8 cellular contexts compared by ENCODE assay signal in genomic region chr5:173764321-173765029, GRCh38.
DNase-seq lines count a peak whose midpoint lies in the region; ATAC-seq and TF ChIP-seq lines count a peak whose summit lies in the region.

No MANE protein-coding gene starts in this region.

- H3K9me3 ChIP-seq in H9 (ENCODE audit: control insufficient read depth, low read depth, low read length) = no peaks in the 10 kb centered on the region

- H3K56ac ChIP-seq in H9 (ENCODE audit: insufficient read length, low read depth, low read length) = no peak overlapping the region

- no peaks in the 10 kb centered on the region for H3K79me2 ChIP-seq in H9 (ENCODE audit: insufficient read depth, low read length)

- no peak overlapping the region for H3K4me2 ChIP-seq in H9 (ENCODE audit: insufficient read depth, insufficient read length, low read length)

- H4K91ac ChIP-seq in H9 (ENCODE audit: insufficient read length, low read depth, low read length) = no peak overlapping the region

- H3K23me2 ChIP-seq in H9 (ENCODE audit: insufficient read length, low read depth, low read length, poor library complexity, severe bottlenecking) = no peaks in the 10 kb centered on the region

- H2BK120ac ChIP-seq in H9 (ENCODE audit: low read depth, low read length, poor library complexity, severe bottlenecking) = no peak overlapping the region

- H3K4me3 Mint-ChIP-seq in H9 = peak overlapping the region in 1 of 2 experiments; percentile 21; a peak in 1 of 5 replicates
- no peak overlapping the region for H3K4me3 Mint-ChIP-seq in osteocyte (ENCODE audit: unreplicated experiment)

- H3K27me3 ChIP-seq in H9 (ENCODE audit: insufficient read depth, low read length) = no peaks in the 10 kb centered on the region; the same call in 1 of the 2 replicates

- no peak overlapping the region for H3T11ph ChIP-seq in H9 (ENCODE audit: low read length)

- H3K4me1 ChIP-seq in H9 (ENCODE audit: insufficient read depth, low read length) = peaks cover 2% of the 10 kb centered on the region; the same call in 1 of the 2 replicates

- H2AK5ac ChIP-seq in H9 (ENCODE audit: insufficient read length, low read length) = no peak overlapping the region

- peak overlapping the region; percentile 72 for H3K18ac ChIP-seq in H9 (ENCODE audit: insufficient read length, low read depth, low read length)

- H3K4me1 Mint-ChIP-seq in H9 (peaks cover 16 to 22% of the 10 kb centered on the region in 2 experiments), osteocyte (ENCODE audit: unreplicated experiment) (peaks cover 46% of the 10 kb centered on the region)

- no peak overlapping the region for H3K4ac ChIP-seq in H9 (ENCODE audit: low read depth, low read length)

- H4K20me1 ChIP-seq in H9 (ENCODE audit: control insufficient read depth, insufficient read depth, insufficient read length) = no peaks in the 10 kb centered on the region

- WGBS in H9 (ENCODE audit: extremely low coverage, insufficient read length, low lambda C conversion rate) = no CpG with 5 or more reads among the region's 14 CpGs

- H4K8ac ChIP-seq in H9 (replicated peaks; ENCODE audit: insufficient read length, low read depth, low read length) = no peak overlapping the region

- H3K36me3 Mint-ChIP-seq in H9 (ENCODE audit: insufficient read depth in 1 of 3, low read depth in 3 of 3) (no peaks in the 10 kb centered on the region), osteocyte (ENCODE audit: unreplicated experiment) (no peaks in the 10 kb centered on the region)

- peak overlapping the region in 1 of 3 experiments; percentile 89; a peak in 3 of 7 replicates for H3K27ac Mint-ChIP-seq in H9
- peak overlapping the region; percentile 93 for H3K27ac Mint-ChIP-seq in osteocyte (ENCODE audit: unreplicated experiment)

- no peak overlapping the region for H2BK20ac ChIP-seq in H9 (ENCODE audit: low read depth, low read length, poor library complexity, severe bottlenecking)

- H2BK12ac ChIP-seq in H9 (ENCODE audit: insufficient read length, low read depth, low read length) = no peak overlapping the region

- H3K27me3 Mint-ChIP-seq in H9 (ENCODE audit: low read depth) (peaks cover 19% of the 10 kb centered on the region), osteocyte (ENCODE audit: unreplicated experiment) (no peaks in the 10 kb centered on the region)

- H3K79me1 ChIP-seq in H9 (ENCODE audit: insufficient read depth, low read depth, low read length, poor library complexity, severe bottlenecking) = no peaks in the 10 kb centered on the region

- H2BK5ac ChIP-seq in H9 (ENCODE audit: insufficient read length, low read length) = no peak overlapping the region

- DNase-seq in H9 (peak; percentile 70), SHP77 (lab: John Stamatoyannopoulos, UW) (peak; percentile 54 to 55), fibroblast of peridontal ligament (ENCODE audit: extremely low read depth) (peak; percentile 93), osteocyte (ENCODE audit: extremely low spot score, unreplicated experiment) (peak; percentile 91)
- no peak for DNase-seq in stimulated activated CD4-positive, alpha-beta T cell treated with anti-CD3 and anti-CD28 coated beads, Interleukin-2, amount 100 ng/mL, for 48 hours

- H2AFZ ChIP-seq in H9 (ENCODE audit: low read length) = no peak overlapping the region

- TF ChIP-seq CTCF in H9 (conservative IDR thresholded peaks at IDR 0.05) (peak; percentile 15; the same call in 1 of the 3 replicates), osteocyte (IDR thresholded peaks at IDR 0.05) (no peak)

- H3K9me3 Mint-ChIP-seq in H9 (no peaks in the 10 kb centered on the region), osteocyte (ENCODE audit: unreplicated experiment) (no peaks in the 10 kb centered on the region)

- no peak for ATAC-seq in GM21390 (IDR thresholded peaks at IDR 0.05; ENCODE audit: unreplicated experiment)
- ATAC-seq in HG03159 (IDR thresholded peaks at IDR 0.05; ENCODE audit: unreplicated experiment) = no peak
- no peak for ATAC-seq in HG03442 (IDR thresholded peaks at IDR 0.05; ENCODE audit: unreplicated experiment)

- H2BK15ac ChIP-seq in H9 (ENCODE audit: low read depth, low read length) = no peak overlapping the region

- H3K9ac ChIP-seq in H9 (ENCODE audit: extremely low read depth, insufficient read length, low read length) = no peak overlapping the region

- H3K23ac ChIP-seq in H9 (ENCODE audit: insufficient read length, low read depth, low read length) = no peak overlapping the region

- H4K5ac ChIP-seq in H9 (ENCODE audit: insufficient read length, low read depth, low read length) = no peak overlapping the region

- no peak overlapping the region for H3K27ac ChIP-seq in H9 (ENCODE audit: insufficient read length, low read depth, low read length)

- peak overlapping the region; percentile 43; the same call in 1 of the 2 replicates for H3K14ac ChIP-seq in H9 (ENCODE audit: insufficient read depth, low read length)

Comparison
In these comparisons a context has a peak if more than half of its experiments do, and no peak if none do; other contexts are left out.
1. DNase-seq: peak in H9 (single experiment), SHP77 (2 of 2), fibroblast of peridontal ligament (single experiment) and osteocyte (single experiment); none in stimulated activated CD4-positive, alpha-beta T cell treated with anti-CD3 and anti-CD28 coated beads, Interleukin-2, amount 100 ng/mL, for 48 hours (0 of 2).